18 cellular contexts compared by ENCODE assay signal in the genomic region with DNA sequence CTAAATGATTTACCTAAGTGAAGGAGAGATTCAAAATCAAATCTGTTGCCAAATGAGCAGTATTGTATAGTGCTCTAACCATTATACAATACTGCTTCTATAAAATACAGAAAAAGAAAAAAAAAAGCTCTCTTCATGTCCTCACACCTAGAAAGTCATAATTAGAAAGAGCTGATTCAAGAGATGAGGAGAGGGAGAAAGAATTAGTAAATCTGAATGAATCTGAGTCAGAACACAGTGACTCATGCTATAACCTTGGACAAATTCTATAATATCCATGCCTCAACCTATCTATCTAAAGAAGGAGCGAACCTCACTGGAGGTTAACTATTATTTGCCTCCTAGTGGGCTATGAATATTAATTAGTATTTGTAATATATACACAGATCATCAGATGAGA. TPM values are rescaled to one million over a fixed set of nuclear protein-coding genes. Genes with fewer than 3 reads are reported as not detected.
DNase-seq lines count a peak whose midpoint lies in the region; ATAC-seq, FAIRE-seq and TF ChIP-seq lines count a peak whose summit lies in the region.
"Had no signal": no experiment of that assay in that cellular context is flagged by ENCODE, and none has a peak within 500 bp of the region (broad histone marks: within the 10 kb centered on the region; RNA-seq: fewer than 3 reads in every experiment).

No MANE protein-coding gene starts in this region.

- no peak for FAIRE-seq in bronchial epithelial cell (lab: Jason Lieb, UNC)
- FAIRE-seq: GM19239, kidney had no signal

- H3F3A ChIP-seq in PC-3 (ENCODE audit: low read length, unreplicated experiment), result no peaks in the 10 kb centered on the region

- intact Hi-C loops in activated CD4-positive, alpha-beta T cell treated with anti-CD3 and anti-CD28 coated beads for 36 hours (cut with DNase I, micrococcal nuclease), result no loop called here
- intact Hi-C loops in PC-3 (cut with micrococcal nuclease), result no loop called here
- intact Hi-C loops in naive thymus-derived CD4-positive, alpha-beta T cell (cut with micrococcal nuclease), result no loop called here

- no peak for TF ChIP-seq CTCF in PC-3 (conservative IDR thresholded peaks at IDR 0.05; ENCODE audit: low read depth, low read length)
- TF ChIP-seq CTCF in bronchial epithelial cell (IDR thresholded peaks at IDR 0.05; ENCODE audit: insufficient read depth, low read length, severe bottlenecking), result no peak

- H3K36me3 ChIP-seq in PC-3 (ENCODE audit: low read depth, low read length) (no peaks in the 10 kb centered on the region), bronchial epithelial cell (ENCODE audit: control insufficient read depth, insufficient read depth, low read length) (no peaks in the 10 kb centered on the region)
- H3K36me3 ChIP-seq in naive thymus-derived CD4-positive, alpha-beta T cell (ENCODE audit: control insufficient read depth in 2 of 3, insufficient read depth in 3 of 3, low read length in 3 of 3), result no peaks in the 10 kb centered on the region
- H3K36me3 ChIP-seq: ascending aorta, neutrophil had no signal

- peaks cover 10% of the 10 kb centered on the region for H3K4me1 ChIP-seq in PC-3 (ENCODE audit: insufficient read depth, low read length)
- peaks cover 4 to 14% of the 10 kb centered on the region in 2 donors for H3K4me1 ChIP-seq in naive thymus-derived CD4-positive, alpha-beta T cell (ENCODE audit: control insufficient read depth in 2 of 2, insufficient read depth in 2 of 2, low read length in 2 of 2)

- H3K4me3 Mint-ChIP-seq in activated CD4-positive, alpha-beta T cell treated with anti-CD3 and anti-CD28 coated beads for 36 hours, result no peak overlapping the region
- H3K4me3 Mint-ChIP-seq in naive thymus-derived CD4-positive, alpha-beta T cell, result no peak overlapping the region
- H3K4me3 Mint-ChIP-seq in T-helper 2 cell treated with Interferon-gamma antibody and Interleukin-4, amounts not matched to agents 5 μg/mL and 100 μg/mL, for 36 hours, result no peak overlapping the region

- no peaks in the 10 kb centered on the region for H3K9me2 ChIP-seq in PC-3 (replicated peaks; ENCODE audit: low read length)

- H3K27me3 ChIP-seq in PC-3 (ENCODE audit: low read length), result no peaks in the 10 kb centered on the region
- no peaks in the 10 kb centered on the region for H3K27me3 ChIP-seq in bronchial epithelial cell (ENCODE audit: control insufficient read depth, insufficient read depth, low read length)
- H3K27me3 ChIP-seq in naive thymus-derived CD4-positive, alpha-beta T cell (ENCODE audit: control insufficient read depth in 2 of 2, insufficient read depth in 2 of 2, low read length in 2 of 2), result no peaks in the 10 kb centered on the region
- H3K27me3 ChIP-seq: ascending aorta, neutrophil had no signal

- H3K9me3 ChIP-seq in PC-3 (ENCODE audit: low read length), result no peaks in the 10 kb centered on the region
- H3K9me3 ChIP-seq in naive thymus-derived CD4-positive, alpha-beta T cell (ENCODE audit: control insufficient read depth in 2 of 3, low read length in 3 of 3), result no peaks in the 10 kb centered on the region
- H3K9me3 ChIP-seq: ascending aorta, neutrophil had no signal

- H4K20me1 ChIP-seq in PC-3 (ENCODE audit: low read length), result peaks cover 12% of the 10 kb centered on the region

- H3K79me2 ChIP-seq in PC-3 (ENCODE audit: low read length), result peaks cover 83% of the 10 kb centered on the region

- H3K4me3 ChIP-seq in PC-3 (ENCODE audit: low read length) (no peak overlapping the region), bronchial epithelial cell (ENCODE audit: low read depth, low read length) (no peak overlapping the region)
- no peak overlapping the region for H3K4me3 ChIP-seq in naive thymus-derived CD4-positive, alpha-beta T cell (ENCODE audit: low read length)
- H3K4me3 ChIP-seq: ascending aorta had no signal

- POLR2A ChIA-PET in activated CD4-positive, alpha-beta T cell treated with anti-CD3 and anti-CD28 coated beads for 36 hours (lab: Charles Lee), result interaction anchor here (0.6 to 1.0 kb wide), 4 partner anchors 9 to 650 kb away, joined by 3 to 5 read pairs (median 3); partner anchors contain the start of gene AMBRA1
- POLR2A ChIA-PET in PC-3 (lab: Charles Lee; ENCODE audit: unreplicated experiment), result no interaction called here
- POLR2A ChIA-PET in naive thymus-derived CD4-positive, alpha-beta T cell (lab: Charles Lee), result interaction anchor here (0.6 kb wide), 1 partner anchor 49 kb away, joined by 5 read pairs; no protein-coding TSS in a partner anchor

- no peak overlapping the region for H3K9ac ChIP-seq in PC-3 (ENCODE audit: low read length)

- H3K36me3 Mint-ChIP-seq in activated CD4-positive, alpha-beta T cell treated with anti-CD3 and anti-CD28 coated beads for 36 hours (ENCODE audit: low read depth), result peaks cover 4% of the 10 kb centered on the region
- H3K36me3 Mint-ChIP-seq in naive thymus-derived CD4-positive, alpha-beta T cell, result no peaks in the 10 kb centered on the region
- H3K36me3 Mint-ChIP-seq in T-helper 2 cell treated with Interferon-gamma antibody and Interleukin-4, amounts not matched to agents 5 μg/mL and 100 μg/mL, for 36 hours (ENCODE audit: low read depth), result no peaks in the 10 kb centered on the region

- peak; percentile 93 for ATAC-seq in activated CD4-positive, alpha-beta T cell treated with anti-CD3 and anti-CD28 coated beads for 36 hours
- peak; percentile 91 for ATAC-seq in PC-3
- no peak for ATAC-seq in naive thymus-derived CD4-positive, alpha-beta T cell

- H3K27ac ChIP-seq in PC-3 (ENCODE audit: low read length), result no peak overlapping the region
- no peak overlapping the region for H3K27ac ChIP-seq in naive thymus-derived CD4-positive, alpha-beta T cell (ENCODE audit: low read depth, low read length)
- H3K27ac ChIP-seq: ascending aorta, neutrophil, VCaP had no signal

- H3K9me3 Mint-ChIP-seq in activated CD4-positive, alpha-beta T cell treated with anti-CD3 and anti-CD28 coated beads for 36 hours (ENCODE audit: low read depth), result no peaks in the 10 kb centered on the region
- H3K9me3 Mint-ChIP-seq in naive thymus-derived CD4-positive, alpha-beta T cell, result no peaks in the 10 kb centered on the region
- no peaks in the 10 kb centered on the region for H3K9me3 Mint-ChIP-seq in T-helper 2 cell treated with Interferon-gamma antibody and Interleukin-4, amounts not matched to agents 5 μg/mL and 100 μg/mL, for 36 hours

- H3K4me1 Mint-ChIP-seq in activated CD4-positive, alpha-beta T cell treated with anti-CD3 and anti-CD28 coated beads for 36 hours, result peaks cover 41% of the 10 kb centered on the region
- H3K4me1 Mint-ChIP-seq in naive thymus-derived CD4-positive, alpha-beta T cell, result peaks cover 18 to 56% (median 41%) of the 10 kb centered on the region in 7 donors
- peaks cover 22% of the 10 kb centered on the region for H3K4me1 Mint-ChIP-seq in T-helper 2 cell treated with Interferon-gamma antibody and Interleukin-4, amounts not matched to agents 5 μg/mL and 100 μg/mL, for 36 hours (ENCODE audit: low read depth)

- no TSS peak for BruUV-seq in PC-3 (replicated peaks; lab: Mats Ljungman, UMichigan)

- H3K4me2 ChIP-seq in PC-3 (ENCODE audit: low read length), result no peak overlapping the region

- DNase-seq in activated CD4-positive, alpha-beta T cell treated with anti-CD3 and anti-CD28 coated beads for 36 hours, result no peak
- DNase-seq in activated CD4-positive, alpha-beta T cell treated with anti-CD3 and anti-CD28 coated beads for 48 hours, result no peak
- DNase-seq in PC-3 (peak; percentile 49), bronchial epithelial cell (ENCODE audit: low read depth) (peak; percentile 89), SKM-1 treated with dmso at 0.1 percent for 144 hours (lab: John Stamatoyannopoulos, UW; ENCODE audit: unreplicated experiment) (no peak)
- DNase-seq in naive thymus-derived CD4-positive, alpha-beta T cell, result no peak
- no peak for DNase-seq in activated effector memory CD4-positive, alpha-beta T cell treated with anti-CD3 and anti-CD28 coated beads, Interleukin-2, amount 50 U/mL, for 16 hours
- no peak for DNase-seq in T-helper 2 cell treated with Interferon-gamma antibody and Interleukin-4, amounts not matched to agents 5 μg/mL and 100 μg/mL, for 36 hours (ENCODE audit: low spot score)
- DNase-seq: 8988T; COR-L47; kidney; midbrain; NCI-H1092; stimulated activated naive CD4-positive, alpha-beta T cell treated with Interleukin-2 at 50 U/mL for 16 hours had no signal

- no peak overlapping the region for H3K27ac Mint-ChIP-seq in activated CD4-positive, alpha-beta T cell treated with anti-CD3 and anti-CD28 coated beads for 36 hours
- peak overlapping the region in 5 of 9 donors; percentile 17 to 97 (median 52) for H3K27ac Mint-ChIP-seq in naive thymus-derived CD4-positive, alpha-beta T cell
- no peak overlapping the region for H3K27ac Mint-ChIP-seq in T-helper 2 cell treated with Interferon-gamma antibody and Interleukin-4, amounts not matched to agents 5 μg/mL and 100 μg/mL, for 36 hours

- H2AFZ ChIP-seq in PC-3 (ENCODE audit: low read length), result no peak overlapping the region

- no peaks in the 10 kb centered on the region for H3K27me3 Mint-ChIP-seq in activated CD4-positive, alpha-beta T cell treated with anti-CD3 and anti-CD28 coated beads for 36 hours
- H3K27me3 Mint-ChIP-seq in naive thymus-derived CD4-positive, alpha-beta T cell, result no peaks in the 10 kb centered on the region
- H3K27me3 Mint-ChIP-seq in T-helper 2 cell treated with Interferon-gamma antibody and Interleukin-4, amounts not matched to agents 5 μg/mL and 100 μg/mL, for 36 hours (ENCODE audit: low read depth), result no peaks in the 10 kb centered on the region

- CTCF ChIA-PET in activated CD4-positive, alpha-beta T cell treated with anti-CD3 and anti-CD28 coated beads for 36 hours (lab: Charles Lee), result no interaction called here
- CTCF ChIA-PET in PC-3 (lab: Charles Lee), result no interaction called here
- CTCF ChIA-PET in naive thymus-derived CD4-positive, alpha-beta T cell (lab: Charles Lee), result interaction anchor here (0.8 kb wide), 1 partner anchor 34 kb away, joined by 5 read pairs; no protein-coding TSS in a partner anchor

RNA-seq across cellular contexts. Expression of gene AMBRA1, which starts 29.4 kb away (rescaled TPM):
- 10 to 100 TPM; 24.8 to 26.4 TPM for total RNA-seq in activated CD4-positive, alpha-beta T cell treated with anti-CD3 and anti-CD28 coated beads for 36 hours
- 15.8 and 18.0 TPM in 2 replicates for total RNA-seq in PC-3 (2014; rRNA removed)
- 11.3 and 14.3 TPM in 2 replicates for total RNA-seq in bronchial epithelial cell
- total RNA-seq in naive thymus-derived CD4-positive, alpha-beta T cell, result 10 to 100 TPM; 38.1 to 48.7 (median 44.6) TPM
- 10 to 100 TPM in 1 of 2 donors, 1 to 10 TPM in 1; 8.9 to 24.1 TPM for polyA plus RNA-seq in naive thymus-derived CD4-positive, alpha-beta T cell

RNA-seq across cellular contexts. Expression of gene HARBI1, which starts 52.6 kb away (rescaled TPM):
- 1 to 10 TPM; 2.3 to 2.7 TPM for total RNA-seq in activated CD4-positive, alpha-beta T cell treated with anti-CD3 and anti-CD28 coated beads for 36 hours
- total RNA-seq in PC-3 (2014; rRNA removed) (1.7 and 6.5 TPM in 2 replicates), bronchial epithelial cell (8.4 and 10.4 TPM in 2 replicates)
- total RNA-seq in naive thymus-derived CD4-positive, alpha-beta T cell, result 10 to 100 TPM in 2 of 5 experiments, 1 to 10 TPM in 3; 5.8 to 18.1 (median 8.0) TPM
- polyA plus RNA-seq in naive thymus-derived CD4-positive, alpha-beta T cell, result 1 to 10 TPM; 2.9 to 7.5 TPM
- total RNA-seq: ascending aorta had no signal

RNA-seq across cellular contexts. Expression of gene ATG13, which starts 52.9 kb away (rescaled TPM):
- total RNA-seq in activated CD4-positive, alpha-beta T cell treated with anti-CD3 and anti-CD28 coated beads for 36 hours, result 10 to 100 TPM; 39.4 to 56.4 TPM
- total RNA-seq in PC-3 (2014; rRNA removed), result 95.0 and 97.3 TPM in 2 replicates
- total RNA-seq in bronchial epithelial cell, result 36.9 and 63.5 TPM in 2 replicates
- 100 to 1,000 TPM in 2 of 5 experiments, 10 to 100 TPM in 3; 70.0 to 114 (median 96.8) TPM for total RNA-seq in naive thymus-derived CD4-positive, alpha-beta T cell
- polyA plus RNA-seq in naive thymus-derived CD4-positive, alpha-beta T cell, result 10 to 100 TPM; 75.9 to 77.5 TPM

Comparison
In these comparisons a context has a peak if more than half of its experiments do, and no peak if none do; other contexts are left out.
1. DNase-seq: peak in PC-3 (single experiment) and bronchial epithelial cell (single experiment); none in activated CD4-positive, alpha-beta T cell treated with anti-CD3 and anti-CD28 coated beads for 36 hours (single experiment), activated CD4-positive, alpha-beta T cell treated with anti-CD3 and anti-CD28 coated beads for 48 hours (single experiment), naive thymus-derived CD4-positive, alpha-beta T cell (0 of 9), activated effector memory CD4-positive, alpha-beta T cell treated with anti-CD3 and anti-CD28 coated beads, Interleukin-2, amount 50 U/mL, for 16 hours (single experiment), T-helper 2 cell treated with Interferon-gamma antibody and Interleukin-4, amounts not matched to agents 5 μg/mL and 100 μg/mL, for 36 hours (single experiment) and SKM-1 treated with dmso at 0.1 percent for 144 hours (single experiment).
2. H3K27ac Mint-ChIP-seq: peak in naive thymus-derived CD4-positive, alpha-beta T cell (5 of 9); none in activated CD4-positive, alpha-beta T cell treated with anti-CD3 and anti-CD28 coated beads for 36 hours (single experiment) and T-helper 2 cell treated with Interferon-gamma antibody and Interleukin-4, amounts not matched to agents 5 μg/mL and 100 μg/mL, for 36 hours (single experiment).